10 cellular contexts compared by ENCODE assay signal in the genomic region with DNA sequence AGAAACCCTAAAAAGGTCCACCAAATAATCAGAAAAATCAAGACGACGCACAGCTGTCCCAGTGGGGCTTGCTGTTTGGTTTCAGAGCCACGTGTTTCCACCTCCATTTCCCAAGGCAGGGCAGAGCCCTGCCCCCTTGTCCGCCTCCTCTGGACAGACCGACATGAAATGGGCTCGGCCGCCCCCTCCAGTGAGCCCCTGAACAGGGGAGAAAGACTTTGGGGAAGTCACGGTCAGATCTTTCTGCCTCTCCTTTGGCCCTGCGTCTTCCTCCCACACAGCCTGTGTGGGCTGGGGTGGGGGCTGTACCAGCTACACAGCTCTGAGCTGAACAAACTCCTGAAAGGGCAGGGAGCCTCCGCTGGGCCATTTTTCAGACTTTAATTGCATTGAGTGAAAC.
"Had no signal": no experiment of that assay in that cellular context is flagged by ENCODE, and none has a peak within 500 bp of the region (broad histone marks: within the 10 kb centered on the region; RNA-seq: fewer than 3 reads in every experiment).

No MANE protein-coding gene starts in this region.

- H3K4me3 ChIP-seq: breast epithelium had no signal

- H3K27ac Mint-ChIP-seq: dendritic cell treated with granulocyte-macrophage colony-stimulating factor and Interleukin-4, amounts not matched to agents 40 ng/mL and 50 ng/mL, for 4 days; T-helper 2 cell treated with Interferon-gamma antibody and Interleukin-4, amounts not matched to agents 5 μg/mL and 100 μg/mL, for 36 hours; type B pancreatic cell had no signal

- H3K9me3 ChIP-seq: breast epithelium had no signal

- H3K4me3 Mint-ChIP-seq: dendritic cell treated with granulocyte-macrophage colony-stimulating factor and Interleukin-4, amounts not matched to agents 40 ng/mL and 50 ng/mL, for 4 days; T-helper 2 cell treated with Interferon-gamma antibody and Interleukin-4, amounts not matched to agents 5 μg/mL and 100 μg/mL, for 36 hours; type B pancreatic cell had no signal

- DNase-seq: activated CD4-positive, alpha-beta T cell treated with anti-CD3 and anti-CD28 coated beads, Interleukin-2, amount 50 U/mL, for 1 hour; activated CD8-positive, alpha-beta memory T cell treated with anti-CD3 and anti-CD28 coated beads for 24 hours; cerebellar nuclear complex; effector memory CD4-positive, alpha-beta T cell; stimulated activated naive CD4-positive, alpha-beta T cell treated with Interleukin-2 at 50 U/mL for 16 hours had no signal

- H3K9me3 Mint-ChIP-seq: dendritic cell treated with granulocyte-macrophage colony-stimulating factor and Interleukin-4, amounts not matched to agents 40 ng/mL and 50 ng/mL, for 4 days; T-helper 2 cell treated with Interferon-gamma antibody and Interleukin-4, amounts not matched to agents 5 μg/mL and 100 μg/mL, for 36 hours; type B pancreatic cell had no signal

- ATAC-seq: activated CD4-positive, CD25-positive, alpha-beta regulatory T cell treated with anti-CD3 and anti-CD28 coated beads, Interleukin-2, amount 50 U/mL, for 24 hours had no signal

- H3K36me3 Mint-ChIP-seq: type B pancreatic cell had no signal

- H3K27ac ChIP-seq: breast epithelium had no signal

- H3K36me3 ChIP-seq: breast epithelium had no signal
